ENCODE assay signal across 14 cellular contexts in the genomic region with DNA sequence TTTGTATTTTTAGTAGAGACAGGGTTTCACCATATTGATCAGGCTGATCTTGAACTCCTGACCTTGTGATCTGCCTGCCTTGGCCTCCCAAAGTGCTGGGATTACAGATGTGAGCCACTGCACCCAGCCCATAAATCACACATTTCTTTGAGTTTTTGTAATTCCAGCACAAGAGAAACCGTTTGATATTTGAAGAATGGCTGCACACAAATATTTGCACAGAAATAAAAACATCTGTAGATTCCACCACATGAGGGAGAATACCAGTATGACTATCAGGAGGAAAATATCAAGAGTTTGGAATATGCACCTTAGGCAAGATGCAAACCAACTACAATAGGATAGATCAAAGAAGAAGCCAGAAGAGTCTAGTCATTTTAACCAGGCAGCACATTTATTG. TPM values are rescaled to one million over a fixed set of nuclear protein-coding genes. Genes with fewer than 3 reads are reported as not detected.
"Had no signal": no experiment of that assay in that cellular context is flagged by ENCODE, and none has a peak within 500 bp of the region (broad histone marks: within the 10 kb centered on the region; RNA-seq: fewer than 3 reads in every experiment).

No MANE protein-coding gene starts in this region.

RNA-seq across cellular contexts. Expression of gene PSG9, which starts 17.9 kb away (rescaled TPM):
- total RNA-seq: stomach, subcutaneous adipose tissue, suprapubic skin, temporal lobe, thoracic aorta, thyroid gland, tibial nerve, transverse colon, upper lobe of left lung, upper lobe of right lung, ureter, urinary bladder, uterus, vagina had no signal
- polyA plus RNA-seq: stomach, urinary bladder had no signal

RNA-seq across cellular contexts. Expression of gene PSG4, which starts 46.0 kb away (rescaled TPM):
- total RNA-seq: stomach, subcutaneous adipose tissue, temporal lobe, thoracic aorta, thyroid gland, tibial nerve, transverse colon, upper lobe of left lung, upper lobe of right lung, uterus had no signal
- polyA plus RNA-seq: urinary bladder had no signal
